17 cellular contexts compared by ENCODE assay signal in the genomic region with DNA sequence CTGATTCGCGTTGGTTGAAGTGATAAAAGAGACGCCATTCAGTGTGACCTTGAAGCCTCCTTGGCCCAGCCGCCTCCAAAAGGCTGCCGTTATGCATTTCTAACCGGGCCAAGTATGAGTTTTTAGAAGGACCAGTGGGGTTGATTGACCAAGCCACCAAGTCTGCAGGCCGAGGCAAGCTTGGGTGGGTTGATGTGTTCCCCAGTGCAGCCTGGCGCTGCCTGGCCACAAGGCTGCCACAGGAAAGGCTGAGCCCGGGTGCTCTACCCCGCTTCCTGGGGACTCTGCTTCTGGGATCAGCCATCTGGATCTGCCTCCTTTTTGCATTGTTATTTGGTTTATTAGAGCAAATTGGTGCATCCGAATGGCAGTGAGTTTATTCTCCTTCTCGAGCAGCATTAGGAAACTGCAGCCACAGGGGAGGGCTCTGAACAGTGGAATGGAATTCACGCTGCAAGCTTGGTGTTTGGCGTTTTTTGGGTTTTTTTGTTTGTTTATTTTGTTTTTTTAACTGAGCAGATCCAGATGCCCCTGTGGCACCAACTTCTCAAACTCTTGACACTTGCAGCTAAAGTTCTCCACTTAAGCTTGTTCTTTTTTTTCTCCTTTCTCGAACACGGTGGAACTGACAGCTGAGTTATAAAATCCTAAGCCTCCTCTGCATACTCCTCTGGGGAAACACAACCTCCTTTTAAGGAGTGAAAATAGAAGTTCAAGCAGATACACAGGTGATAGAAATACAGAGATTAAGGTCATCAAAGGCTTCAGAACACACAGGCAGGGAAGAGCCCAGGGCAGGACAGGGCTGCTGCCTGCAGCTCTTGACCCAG.
"Had no signal": no experiment of that assay in that cellular context is flagged by ENCODE, and none has a peak within 500 bp of the region (broad histone marks: within the 10 kb centered on the region; RNA-seq: fewer than 3 reads in every experiment).

No MANE protein-coding gene starts in this region.

- ATAC-seq: body of pancreas, T-helper 17 cell had no signal

- H3K9me3 ChIP-seq: adrenal gland, body of pancreas, right atrium auricular region, transverse colon had no signal

- DNase-seq: activated CD4-positive, alpha-beta T cell treated with anti-CD3 and anti-CD28 coated beads, Interleukin-2, amount 10 ng/mL, durations not matched to agents 7 days and 5 days; activated CD4-positive, CD25-positive, alpha-beta regulatory T cell; activated CD8-positive, alpha-beta memory T cell treated with anti-CD3 and anti-CD28 coated beads for 24 hours; activated naive CD4-positive, alpha-beta T cell treated with anti-CD3 and anti-CD28 coated beads, Interleukin-2, amount 10 ng/mL, durations not matched to agents 7 days and 5 days; body of pancreas; dermis blood vessel endothelial cell; erythroblast; immature natural killer cell; stimulated activated naive CD4-positive, alpha-beta T cell; substantia nigra; T-helper 17 cell had no signal

- H3K36me3 ChIP-seq: adrenal gland, transverse colon had no signal

- H3K4me3 Mint-ChIP-seq: activated CD4-positive, alpha-beta T cell treated with anti-CD3 and anti-CD28 coated beads, Interleukin-2, amount 10 ng/mL, durations not matched to agents 7 days and 5 days; activated naive CD4-positive, alpha-beta T cell treated with anti-CD3 and anti-CD28 coated beads, Interleukin-2, amount 10 ng/mL, durations not matched to agents 7 days and 5 days; immature natural killer cell; neural crest cell; T-helper 17 cell had no signal

- H3K27ac Mint-ChIP-seq: activated CD4-positive, alpha-beta T cell treated with anti-CD3 and anti-CD28 coated beads, Interleukin-2, amount 10 ng/mL, durations not matched to agents 7 days and 5 days; activated naive CD4-positive, alpha-beta T cell treated with anti-CD3 and anti-CD28 coated beads, Interleukin-2, amount 10 ng/mL, durations not matched to agents 7 days and 5 days; immature natural killer cell; T-helper 17 cell had no signal

- H3K9me3 Mint-ChIP-seq: activated CD4-positive, alpha-beta T cell treated with anti-CD3 and anti-CD28 coated beads, Interleukin-2, amount 10 ng/mL, durations not matched to agents 7 days and 5 days; activated naive CD4-positive, alpha-beta T cell treated with anti-CD3 and anti-CD28 coated beads, Interleukin-2, amount 10 ng/mL, durations not matched to agents 7 days and 5 days; immature natural killer cell; neural crest cell had no signal

- H3K4me1 Mint-ChIP-seq: activated CD4-positive, alpha-beta T cell treated with anti-CD3 and anti-CD28 coated beads, Interleukin-2, amount 10 ng/mL, durations not matched to agents 7 days and 5 days; activated naive CD4-positive, alpha-beta T cell treated with anti-CD3 and anti-CD28 coated beads, Interleukin-2, amount 10 ng/mL, durations not matched to agents 7 days and 5 days; immature natural killer cell; neural crest cell; T-helper 17 cell had no signal

- H3K27ac ChIP-seq: adrenal gland, body of pancreas, parathyroid adenoma, right atrium auricular region had no signal

- H3K4me1 ChIP-seq: adrenal gland, body of pancreas, parathyroid adenoma, right atrium auricular region, transverse colon had no signal

- H3K4me3 ChIP-seq: adrenal gland, body of pancreas, right atrium auricular region, smooth muscle cell, transverse colon had no signal

- H3K27me3 ChIP-seq: adrenal gland, body of pancreas, right atrium auricular region, transverse colon had no signal

- H3K36me3 Mint-ChIP-seq: activated naive CD4-positive, alpha-beta T cell treated with anti-CD3 and anti-CD28 coated beads, Interleukin-2, amount 10 ng/mL, durations not matched to agents 7 days and 5 days; immature natural killer cell had no signal
